16 cellular contexts compared by ENCODE assay signal in genomic region chr15:25327671-25328070, GRCh38.
DNase-seq lines count a peak whose midpoint lies in the region; ATAC-seq, FAIRE-seq and TF ChIP-seq lines count a peak whose summit lies in the region.
"Had no signal": no experiment of that assay in that cellular context is flagged by ENCODE, and none has a peak within 500 bp of the region (broad histone marks: within the 10 kb centered on the region; RNA-seq: fewer than 3 reads in every experiment).

No MANE protein-coding gene starts in this region.

- no peaks in the 10 kb centered on the region for H3K79me2 ChIP-seq in HepG2 (ENCODE audit: insufficient read depth, low read length)

- POLR2A ChIA-PET in HepG2 (lab: Yijun Ruan, JAX), result no interaction called here

- H3K27ac ChIP-seq in HepG2 (ENCODE audit: extremely low read length, insufficient read depth, low read length) (no peak overlapping the region), right lobe of liver (no peak overlapping the region), endodermal cell (ENCODE audit: low read depth, low read length) (no peak overlapping the region)
- H3K27ac ChIP-seq: BLaER1 treated with 17β-estradiol and CSF1 and Interleukin-3, amounts not matched to agents 10 nM and 100 nM had no signal

- H3K9me3 Mint-ChIP-seq in progenitor cell of endocrine pancreas (ENCODE audit: low read depth), result no peaks in the 10 kb centered on the region
- H3K9me3 Mint-ChIP-seq in type B pancreatic cell, result no peaks in the 10 kb centered on the region
- H3K9me3 Mint-ChIP-seq in endodermal cell, result no peaks in the 10 kb centered on the region

- ATAC-seq in HepG2 (peak; percentile 12), right lobe of liver (no peak), GM21528 (IDR thresholded peaks at IDR 0.05; ENCODE audit: low FRiP score, unreplicated experiment) (no peak)

- no TSS peak for BruUV-seq in HepG2 (replicated peaks; lab: Mats Ljungman, UMichigan)

- H3K4me1 Mint-ChIP-seq in progenitor cell of endocrine pancreas (ENCODE audit: low read depth) (peaks cover 31% of the 10 kb centered on the region), type B pancreatic cell (ENCODE audit: unreplicated experiment) (peaks cover 3% of the 10 kb centered on the region), endodermal cell (peaks cover 5% of the 10 kb centered on the region)
- H3K4me1 Mint-ChIP-seq: CD4-positive, CD25-positive, alpha-beta regulatory T cell had no signal

- no peak for TF ChIP-seq EP300 in HepG2 (IDR thresholded peaks at IDR 0.05; ENCODE audit: low read depth in 2 of 2, low read length in 2 of 2)
- TF ChIP-seq EP300 in HepG2 (CRISPR knock-in tag; IDR thresholded peaks at IDR 0.05; ENCODE audit: borderline replicate concordance), result no peak

- H3K4me2 ChIP-seq in HepG2 (ENCODE audit: low read depth, low read length), result 0 out of 2 replicates have a peak overlapping the region, but pooled peaks have one; percentile 12
- H3K4me2 ChIP-seq: BLaER1 treated with 17β-estradiol and CSF1 and Interleukin-3, amounts not matched to agents 10 nM and 100 nM had no signal

- H3K9me3 ChIP-seq in HepG2 (ENCODE audit: low read length) (no peaks in the 10 kb centered on the region), right lobe of liver (no peaks in the 10 kb centered on the region), endodermal cell (ENCODE audit: control insufficient read depth, low read length) (no peaks in the 10 kb centered on the region)

- H3K27me3 Mint-ChIP-seq in progenitor cell of endocrine pancreas, result no peaks in the 10 kb centered on the region
- no peaks in the 10 kb centered on the region for H3K27me3 Mint-ChIP-seq in type B pancreatic cell
- no peaks in the 10 kb centered on the region for H3K27me3 Mint-ChIP-seq in endodermal cell (ENCODE audit: insufficient read depth)

- peaks cover 12% of the 10 kb centered on the region for H3K36me3 Mint-ChIP-seq in progenitor cell of endocrine pancreas (ENCODE audit: insufficient read depth)
- H3K36me3 Mint-ChIP-seq in type B pancreatic cell, result peaks cover 18% of the 10 kb centered on the region
- peaks cover 18% of the 10 kb centered on the region for H3K36me3 Mint-ChIP-seq in endodermal cell (ENCODE audit: low read depth)

- no peak overlapping the region for H3K4me3 ChIP-seq in HepG2 (replicated peaks in 1 of 3; ENCODE audit: insufficient read depth in 1 of 3, low read depth in 2 of 3, low read length in 3 of 3)
- H3K4me3 ChIP-seq in right lobe of liver, result no peak overlapping the region
- H3K4me3 ChIP-seq in endodermal cell (ENCODE audit: low read length), result no peak overlapping the region
- H3K4me3 ChIP-seq: BLaER1 treated with 17β-estradiol and CSF1 and Interleukin-3, amounts not matched to agents 10 nM and 100 nM had no signal

- no peak overlapping the region for H3K4me3 Mint-ChIP-seq in progenitor cell of endocrine pancreas (ENCODE audit: low read depth)
- H3K4me3 Mint-ChIP-seq in type B pancreatic cell, result no peak overlapping the region
- no peak overlapping the region for H3K4me3 Mint-ChIP-seq in endodermal cell
- H3K4me3 Mint-ChIP-seq: CD4-positive, CD25-positive, alpha-beta regulatory T cell; HFFc6 had no signal

- TF ChIP-seq CTCF in HepG2 (CRISPR knock-in tag; IDR thresholded peaks at IDR 0.05), result no peak
- TF ChIP-seq CTCF in right lobe of liver (IDR thresholded peaks at IDR 0.05), result no peak
- TF ChIP-seq CTCF in progenitor cell of endocrine pancreas (IDR thresholded peaks at IDR 0.05; ENCODE audit: unreplicated experiment), result no peak
- TF ChIP-seq CTCF in type B pancreatic cell (conservative IDR thresholded peaks at IDR 0.05), result no peak
- TF ChIP-seq CTCF in endodermal cell (conservative IDR thresholded peaks at IDR 0.05), result no peak

- intact Hi-C loops in HepG2 (cut with micrococcal nuclease; ENCODE audit: unreplicated experiment) (no loop called here), right lobe of liver (cut with DNase I) (no loop called here)

- no peak for FAIRE-seq in HepG2 (lab: Jason Lieb, UNC)
- peak; percentile 78 for FAIRE-seq in islet of Langerhans (lab: Jason Lieb, UNC)

- CTCF ChIA-PET in HepG2 (lab: Yijun Ruan, JAX; ENCODE audit: low intra/inter-chr PET ratio, low total read pairs), result no interaction called here

- no peak overlapping the region for H2AFZ ChIP-seq in HepG2 (ENCODE audit: low read length)

- H3K36me3 ChIP-seq in HepG2 (replicated peaks in 1 of 2; ENCODE audit: control insufficient read depth in 1 of 2, insufficient read depth in 2 of 2, low read length in 2 of 2) (0 out of 5 replicates have a peak, but pooled peaks cover 0 to 1% of the 10 kb centered on the region in 2 experiments), right lobe of liver (no peaks in the 10 kb centered on the region), endodermal cell (ENCODE audit: control insufficient read depth, insufficient read depth, low read length) (peaks cover 8% of the 10 kb centered on the region)

- peak overlapping the region; percentile 70 for H3K27ac Mint-ChIP-seq in progenitor cell of endocrine pancreas
- peak overlapping the region; percentile 21 for H3K27ac Mint-ChIP-seq in type B pancreatic cell
- no peak overlapping the region for H3K27ac Mint-ChIP-seq in endodermal cell
- H3K27ac Mint-ChIP-seq: HFFc6 had no signal

- in situ Hi-C loops in HepG2 (cut with HindIII; ENCODE audit: extremely low pct_ligation_motif_present, low pct_unique_long_range_greater_than_20kb), result no loop called here

- H3K9ac ChIP-seq in HepG2 (ENCODE audit: insufficient read depth, low read depth, low read length) (no peak overlapping the region), endodermal cell (ENCODE audit: extremely low read depth, low read length, poor library complexity, severe bottlenecking) (no peak overlapping the region)
- H3K9ac ChIP-seq: BLaER1 treated with 17β-estradiol and CSF1 and Interleukin-3, amounts not matched to agents 10 nM and 100 nM had no signal

- H3K4me1 ChIP-seq in HepG2 (ENCODE audit: insufficient read depth, low read length), result peaks cover 23% of the 10 kb centered on the region
- H3K4me1 ChIP-seq in right lobe of liver, result no peaks in the 10 kb centered on the region
- no peaks in the 10 kb centered on the region for H3K4me1 ChIP-seq in endodermal cell (ENCODE audit: control insufficient read depth, insufficient read depth, low read length)

- H3K27me3 ChIP-seq in HepG2 (ENCODE audit: control insufficient read depth in 1 of 2, insufficient read depth in 2 of 2, low read length in 2 of 2), result no peaks in the 10 kb centered on the region
- H3K27me3 ChIP-seq in right lobe of liver, result no peaks in the 10 kb centered on the region
- H3K27me3 ChIP-seq in endodermal cell (ENCODE audit: control insufficient read depth, insufficient read depth, low read length, poor library complexity, severe bottlenecking), result no peaks in the 10 kb centered on the region
- H3K27me3 ChIP-seq: BLaER1 treated with 17β-estradiol and CSF1 and Interleukin-3, amounts not matched to agents 10 nM and 100 nM had no signal

- peak; percentile 23 for DNase-seq in HepG2 (ENCODE audit: low spot score)
- DNase-seq in right lobe of liver, result no peak
- DNase-seq in progenitor cell of endocrine pancreas (ENCODE audit: low spot score, unreplicated experiment), result no peak
- DNase-seq in type B pancreatic cell (ENCODE audit: extremely low spot score, unreplicated experiment), result no peak
- DNase-seq in stimulated activated CD4-positive, alpha-beta T cell treated with anti-CD3 and anti-CD28 coated beads, Interleukin-4, amount 100 ng/mL, for 4 hours, result no peak
- DNase-seq in endodermal cell, result no peak
- DNase-seq: 8988T; AML-193; Calu3; CD4-positive, CD25-positive, alpha-beta regulatory T cell; DMS 273 treated with DMSO at 0.1 percent for 48 hours; HCEC 1CT; HFFc6 had no signal

- TF ChIP-seq RAD21 in HepG2 (CRISPR knock-in tag; IDR thresholded peaks at IDR 0.05), result no peak

- 74% methylated on average over 5 of the region's 5 CpGs for WGBS in HepG2 (ENCODE audit: low lambda C conversion rate)
- 64% methylated on average over 3 of the region's 5 CpGs for WGBS in right lobe of liver (ENCODE audit: insufficient coverage, low coverage, low lambda C conversion rate, missing lambda C conversion rate)
- WGBS in endodermal cell (ENCODE audit: insufficient coverage in 1 of 2, insufficient read length in 1 of 2), 2 experiments, result 67 to 96% methylated on average over 3 of the region's 5 CpGs

- no peak for TF ChIP-seq POLR2A in HepG2 (IDR thresholded peaks at IDR 0.05; ENCODE audit: insufficient read depth in 1 of 2, low read depth in 2 of 2, low read length in 2 of 2)
- TF ChIP-seq POLR2A in right lobe of liver (IDR thresholded peaks at IDR 0.05), result no peak

- no peaks in the 10 kb centered on the region for H4K20me1 ChIP-seq in HepG2 (ENCODE audit: insufficient read depth, low read length)
- H4K20me1 ChIP-seq: BLaER1 treated with 17β-estradiol and CSF1 and Interleukin-3, amounts not matched to agents 10 nM and 100 nM had no signal

TF ChIP-seq in HepG2, 621 proteins besides CTCF, POLR2A, EP300 and RAD21:
- TF ChIP-seq GATAD1 (CRISPR knock-in tag; IDR thresholded peaks at IDR 0.05), result no peak
- TF ChIP-seq ZNF772 (CRISPR knock-in tag; IDR thresholded peaks at IDR 0.05), result no peak
- TF ChIP-seq ZNF563 (CRISPR knock-in tag; IDR thresholded peaks at IDR 0.05), result no peak
- no peak for TF ChIP-seq ZEB1 (IDR thresholded peaks at IDR 0.05; ENCODE audit: insufficient replicate concordance, low read depth)
- no peak for TF ChIP-seq FOXO1 (CRISPR knock-in tag; IDR thresholded peaks at IDR 0.05)
- no peak for TF ChIP-seq DDIT3 (CRISPR knock-in tag; IDR thresholded peaks at IDR 0.05)
- no peak for TF ChIP-seq GABPA (IDR thresholded peaks at IDR 0.05; ENCODE audit: low read depth, low read length)
- no peak for TF ChIP-seq GABPA (CRISPR knock-in tag; IDR thresholded peaks at IDR 0.05; ENCODE audit: low read depth)
- TF ChIP-seq REXO4 (CRISPR knock-in tag; IDR thresholded peaks at IDR 0.05; ENCODE audit: borderline replicate concordance), result no peak
- TF ChIP-seq RBFOX2 (IDR thresholded peaks at IDR 0.05; ENCODE audit: low read depth, low read length), result no peak
- TF ChIP-seq EEA1 (CRISPR knock-in tag; IDR thresholded peaks at IDR 0.05; ENCODE audit: borderline replicate concordance), result no peak
- TF ChIP-seq, protein P1, sequence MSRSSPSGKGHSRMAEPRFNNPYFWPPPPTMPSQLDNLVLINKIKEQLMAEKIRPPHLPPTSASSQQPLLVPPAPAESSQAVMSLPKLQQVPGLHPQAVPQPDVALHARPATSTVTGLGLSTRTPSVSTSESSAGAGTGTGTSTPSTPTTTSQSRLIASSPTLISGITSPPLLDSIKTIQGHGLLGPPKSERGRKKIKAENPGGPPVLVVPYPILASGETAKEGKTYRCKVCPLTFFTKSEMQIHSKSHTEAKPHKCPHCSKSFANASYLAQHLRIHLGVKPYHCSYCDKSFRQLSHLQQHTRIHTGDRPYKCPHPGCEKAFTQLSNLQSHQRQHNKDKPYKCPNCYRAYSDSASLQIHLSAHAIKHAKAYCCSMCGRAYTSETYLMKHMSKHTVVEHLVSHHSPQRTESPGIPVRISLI (CRISPR knock-in tag; IDR thresholded peaks at IDR 0.05; ENCODE audit: borderline replicate concordance), result no peak
TF ChIP-seq in HepG2: peak in this region for 0.
